In the genomic region with DNA sequence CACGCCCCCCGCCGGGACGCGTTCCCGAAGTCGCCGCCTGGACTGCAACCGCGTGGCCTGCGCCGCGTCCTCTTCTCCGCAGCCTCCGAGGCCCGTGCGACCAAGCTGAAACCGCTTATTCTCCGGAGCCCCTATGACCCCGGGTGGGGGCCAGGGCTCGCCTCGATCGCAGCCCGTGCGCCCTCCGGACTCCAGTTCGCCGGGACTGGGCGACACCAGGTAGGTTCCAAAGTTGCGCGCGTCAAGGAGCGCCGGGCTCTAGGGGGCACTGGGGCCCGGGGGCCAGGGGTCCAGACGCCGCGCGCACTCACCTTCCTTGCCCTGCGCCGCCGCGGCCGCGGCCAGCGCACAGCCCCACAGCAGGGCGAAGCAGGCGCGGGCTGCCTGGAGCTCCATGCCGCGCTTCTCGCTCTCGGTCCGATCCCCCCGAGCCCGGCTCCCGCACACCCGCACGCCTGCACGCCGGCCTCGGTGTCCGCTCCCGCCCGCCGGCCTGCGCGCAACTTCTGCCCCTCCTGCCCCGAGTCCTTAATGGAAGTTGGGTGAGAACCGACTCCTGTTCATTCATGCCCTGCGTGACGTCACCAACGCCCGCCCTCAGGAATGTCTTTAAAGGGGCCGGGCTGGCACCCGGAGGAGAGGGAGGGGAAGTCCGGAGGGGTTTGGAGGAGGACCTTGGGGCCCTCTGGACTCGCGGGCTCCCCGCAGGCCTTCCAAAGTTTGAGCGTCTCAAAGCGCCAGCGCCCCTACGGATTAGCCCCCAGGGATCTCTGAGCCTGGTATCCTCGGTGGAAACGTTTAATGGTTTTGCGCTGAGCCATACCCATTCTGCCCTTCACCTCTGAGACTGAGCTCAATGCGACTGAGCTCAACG, we compare ENCODE assay signal across 9 cellular contexts. TPM values are rescaled to one million over a fixed set of nuclear protein-coding genes. Genes with fewer than 3 reads are reported as not detected.
A peak's percentile ranks its signal among the peaks of the same experiment; 100 is the strongest.
DNase-seq lines count a peak whose midpoint lies in the region; ATAC-seq, FAIRE-seq and TF ChIP-seq lines count a peak whose summit lies in the region.
"Had no signal": no experiment of that assay in that cellular context is flagged by ENCODE, and none has a peak within 500 bp of the region (broad histone marks: within the 10 kb centered on the region; RNA-seq: fewer than 3 reads in every experiment).

A gene (minus strand): TSS at position 533 of the 874 bp plus-strand sequence. CDS start 137 bp downstream, at position 396.

- 2% methylated on average over 65 to 89 of the region's 89 CpGs for WGBS in pancreas, 2 donors

- H3K36me3 ChIP-seq in MG63 = peaks cover 41% of the 10 kb centered on the region
- H3K36me3 ChIP-seq in left ventricle myocardium inferior = no peaks in the 10 kb centered on the region
- H3K36me3 ChIP-seq in pancreas = no peaks in the 10 kb centered on the region

- no peak for FAIRE-seq in pancreas (lab: Jason Lieb, UNC)

- H3K27ac ChIP-seq in left ventricle myocardium inferior (replicated peaks) (peak within 1 kb of the TSS; percentile 94), pancreas (peak within 1 kb of the TSS; percentile 86 to 98 (median 94))

- H3K9me3 ChIP-seq in MG63 (no peaks in the 10 kb centered on the region), left ventricle myocardium inferior (replicated peaks) (no peaks in the 10 kb centered on the region), pancreas (no peaks in the 10 kb centered on the region)

- intact Hi-C loops in left ventricle myocardium inferior (cut with micrococcal nuclease) (no loop called here), pancreas (cut with DNase I) (no loop called here)

- ATAC-seq in pancreas = peak; percentile 76 to 83 (median 80)
- no peak for ATAC-seq in HG03565 (IDR thresholded peaks at IDR 0.05; ENCODE audit: unreplicated experiment)

- DNase-seq in DMS53 treated with DMSO at 0.1 percent for 48 hours (lab: John Stamatoyannopoulos, UW; ENCODE audit: unreplicated experiment) = peak; percentile 25
- DNase-seq in MG63 = peak; percentile 94
- peak; percentile 65 for DNase-seq in astrocyte of the cerebellum (ENCODE audit: low read depth)
- peak; percentile 91 for DNase-seq in left ventricle myocardium inferior
- peak; percentile 90 to 96 (median 91) for DNase-seq in pancreas
- no peak for DNase-seq in SIG-M5 (lab: John Stamatoyannopoulos, UW)
- no peak for DNase-seq in NOMO-1 treated with DMSO at 0.1 percent for 48 hours (lab: John Stamatoyannopoulos, UW; ENCODE audit: unreplicated experiment)

- H3K4me1 ChIP-seq in left ventricle myocardium inferior (peaks cover 61% of the 10 kb centered on the region), pancreas (peaks cover 0 to 7% (median 0%) of the 10 kb centered on the region in 3 donors)

- in situ Hi-C loops in astrocyte of the cerebellum (cut with HindIII; ENCODE audit: low sequenced_read_pairs) = no loop called here

- peak within 1 kb of the TSS; percentile 91 for H3K4me3 ChIP-seq in MG63
- peak within 1 kb of the TSS; percentile 93 for H3K4me3 ChIP-seq in astrocyte of the cerebellum (ENCODE audit: low read depth, low read length)
- peak within 1 kb of the TSS; percentile 88 for H3K4me3 ChIP-seq in left ventricle myocardium inferior
- H3K4me3 ChIP-seq in pancreas = peak within 1 kb of the TSS; percentile 29 to 95 (median 88)

- H3K27me3 ChIP-seq in MG63 (no peaks in the 10 kb centered on the region), left ventricle myocardium inferior (ENCODE audit: low read depth) (no peaks in the 10 kb centered on the region), pancreas (no peaks in the 10 kb centered on the region)

- no peak for TF ChIP-seq CTCF in astrocyte of the cerebellum (IDR thresholded peaks at IDR 0.05; ENCODE audit: low read depth, low read length, missing control alignments)
- no peak for TF ChIP-seq CTCF in left ventricle myocardium inferior (IDR thresholded peaks at IDR 0.05; ENCODE audit: borderline replicate concordance)
- TF ChIP-seq CTCF in pancreas (IDR thresholded peaks at IDR 0.05) = no peak

RNA-seq across cellular contexts. Expression of the gene that starts here (rescaled TPM):
- total RNA-seq in MG63 (2014; rRNA removed; shearing (Covaris generic); ENCODE audit: low replicate concordance) = 68.4 and 80.5 TPM in 2 replicates
- 9.6 TPM for total RNA-seq in left ventricle myocardium inferior
- total RNA-seq in pancreas = 10 to 100 TPM in 3 of 6 donors, 1 to 10 TPM in 3; 6.5 to 11.8 (median 10.1) TPM
- 10 to 100 TPM; 13.8 to 17.1 TPM for polyA plus RNA-seq in pancreas
- total RNA-seq: activated CD8-positive, alpha-beta memory T cell treated with anti-CD3 and anti-CD28 coated beads for 36 hours had no signal

Comparison
In these comparisons a context has a peak if more than half of its experiments do, and no peak if none do; other contexts are left out.
1. DNase-seq: peak in DMS53 treated with DMSO at 0.1 percent for 48 hours (single experiment), MG63 (single experiment), astrocyte of the cerebellum (single experiment), left ventricle myocardium inferior (single experiment) and pancreas (6 of 6); none in SIG-M5 (single experiment) and NOMO-1 treated with DMSO at 0.1 percent for 48 hours (single experiment).
2. Peak in every context shown above with its lines, with median percentiles within 50 percentile points of each other: H3K4me3 ChIP-seq.